Comparison of ENCODE assay signal across 8 cellular contexts in genomic region chr10:3776796-3777571, GRCh38. TPM values are rescaled to one million over a fixed set of nuclear protein-coding genes. Genes with fewer than 3 reads are reported as not detected.
DNase-seq lines count a peak whose midpoint lies in the region; ATAC-seq, FAIRE-seq and TF ChIP-seq lines count a peak whose summit lies in the region.

No MANE protein-coding gene starts in this region.

- peaks cover 31% of the 10 kb centered on the region for H3K79me2 ChIP-seq in keratinocyte (ENCODE audit: control insufficient read depth, insufficient read depth, low read length)

- 28 to 36% (median 30%) methylated on average over 13 of the region's 13 CpGs for WGBS in stomach, 5 donors

- dilution Hi-C loops in keratinocyte (cut with MboI; ENCODE audit: extremely low pct_ligation_motif_present, low sequenced_read_pairs): no loop called here

- H3K9me1 ChIP-seq in keratinocyte (ENCODE audit: control insufficient read depth, extremely low read depth, insufficient read depth, low read length): no peaks in the 10 kb centered on the region

- no peak for TF ChIP-seq EP300 in stomach (IDR thresholded peaks at IDR 0.05)

- H2AFZ ChIP-seq in keratinocyte (ENCODE audit: control insufficient read depth, low read length): no peak overlapping the region

- H3K36me3 ChIP-seq in keratinocyte (ENCODE audit: control insufficient read depth in 2 of 2, extremely low read depth in 1 of 2, insufficient read depth in 2 of 2, low read length in 2 of 2) (peaks cover 34 to 41% of the 10 kb centered on the region in 2 experiments), stomach (peaks cover 57 to 73% (median 63%) of the 10 kb centered on the region in 4 donors)

- FAIRE-seq in RCC 7860 (lab: Jason Lieb, UNC): peak; percentile 87
- peak; percentile 52 for FAIRE-seq in keratinocyte (lab: Jason Lieb, UNC)

- H3K4me3 ChIP-seq in astrocyte of the cerebellum (ENCODE audit: low read depth, low read length) (no peak overlapping the region), keratinocyte (ENCODE audit: control insufficient read depth in 2 of 3, extremely low read depth in 1 of 3, insufficient read depth in 2 of 3, low read depth in 1 of 3, low read length in 3 of 3) (no peak overlapping the region), stomach (peak overlapping the region in 2 of 4 donors; percentile 21 to 69)

- in situ Hi-C loops in astrocyte of the cerebellum (cut with HindIII; ENCODE audit: low sequenced_read_pairs): loop anchor here (25.0 kb wide), 1 partner anchor 985 kb away; no protein-coding TSS in a partner anchor

- ATAC-seq in GM21515 (IDR thresholded peaks at IDR 0.05; ENCODE audit: unreplicated experiment): no peak

- H3K27ac ChIP-seq in keratinocyte (ENCODE audit: control insufficient read depth, insufficient read depth, low read length) (peak overlapping the region; percentile 100), stomach (peak overlapping the region; percentile 75 to 100 (median 100))

- no peaks in the 10 kb centered on the region for H3K27me3 ChIP-seq in keratinocyte (ENCODE audit: control insufficient read depth, extremely low read depth, insufficient read depth, low read length)
- no peaks in the 10 kb centered on the region for H3K27me3 ChIP-seq in stomach

- peak overlapping the region; percentile 51 for H3K9ac ChIP-seq in keratinocyte (ENCODE audit: control insufficient read depth, extremely low read depth, insufficient read depth, low read length)

- H3K9me3 ChIP-seq in keratinocyte (ENCODE audit: control insufficient read depth, low read depth, low read length): no peaks in the 10 kb centered on the region
- H3K9me3 ChIP-seq in stomach: no peaks in the 10 kb centered on the region

- H3K4me1 ChIP-seq in keratinocyte (ENCODE audit: control insufficient read depth, extremely low read depth, insufficient read depth, low read length) (peaks cover 63% of the 10 kb centered on the region), stomach (peaks cover 53 to 82% (median 67%) of the 10 kb centered on the region in 4 donors)

- intact Hi-C loops in stomach (cut with DNase I; ENCODE audit: low total_unique reads): loop anchor here (10.0 kb wide), 1 partner anchor 542 kb away; no protein-coding TSS in a partner anchor

- peak overlapping the region; percentile 41 for H3K4me2 ChIP-seq in keratinocyte (ENCODE audit: control insufficient read depth, extremely low read depth, insufficient read depth, low read depth, low read length)

- no peak for TF ChIP-seq POLR2A in stomach (IDR thresholded peaks at IDR 0.05)

- peaks cover 32% of the 10 kb centered on the region for H4K20me1 ChIP-seq in keratinocyte (ENCODE audit: control insufficient read depth, extremely low read depth, insufficient read depth, low read length)

- no peak for TF ChIP-seq CTCF in astrocyte of the cerebellum (IDR thresholded peaks at IDR 0.05; ENCODE audit: low read depth, low read length, missing control alignments)
- no peak for TF ChIP-seq CTCF in keratinocyte (optimal IDR thresholded peaks at IDR 0.05 in 1 of 3, IDR thresholded peaks at IDR 0.05 in 1 of 3, conservative IDR thresholded peaks at IDR 0.05 in 1 of 3; ENCODE audit: extremely low read depth in 1 of 3, insufficient read depth in 2 of 3, low read length in 3 of 3)
- TF ChIP-seq CTCF in stomach (IDR thresholded peaks at IDR 0.05): no peak

- DNase-seq in EL (peak; percentile 91), RCC 7860 (ENCODE audit: low spot score) (peak; percentile 91), astrocyte of the cerebellum (ENCODE audit: low read depth) (peak; percentile 78), keratinocyte (ENCODE audit: low read depth, low spot score) (no peak), stomach (peak; percentile 71), NCI-H446 treated with DMSO at 0.1 percent for 48 hours (lab: John Stamatoyannopoulos, UW) (no peak), NCI-H1105 (lab: John Stamatoyannopoulos, UW) (no peak)

RNA-seq across cellular contexts. Expression of gene KLF6, which starts 8.0 kb away (rescaled TPM):
- 174 to 250 TPM (median 213 TPM) in 3 replicates for polyA plus RNA-seq in keratinocyte
- 159 TPM for polyA plus RNA-seq in keratinocyte (2011; ENCODE audit: low read depth)
- 111 and 137 TPM in 2 replicates for polyA plus RNA-seq in keratinocyte (2011; cell fraction: cytosol; rRNA removed)
- polyA plus RNA-seq in keratinocyte (2011; cell fraction: nucleus; rRNA removed): 564 and 626 TPM in 2 replicates
- 148 and 270 TPM in 2 replicates for polyA plus RNA-seq in keratinocyte (2012; ENCODE audit: low replicate concordance)
- polyA minus RNA-seq in keratinocyte: 425 to 516 TPM (median 456 TPM) in 3 replicates
- 131 TPM for polyA minus RNA-seq in keratinocyte (2011; cell fraction: cytosol; rRNA and poly(A)+ RNA removed)
- 587 and 853 TPM in 2 replicates for polyA minus RNA-seq in keratinocyte (2011; cell fraction: nucleus; rRNA and poly(A)+ RNA removed)
- 100 to 1,000 TPM in 4 of 5 donors, 10 to 100 TPM in 1; 78.2 to 187 (median 119) TPM for total RNA-seq in stomach
- polyA plus RNA-seq in stomach: 10 to 100 TPM; 25.9 to 57.0 (median 31.4) TPM

Comparison
In these comparisons a context has a peak if more than half of its experiments do, and no peak if none do; other contexts are left out.
1. DNase-seq: peak in EL (single experiment), RCC 7860 (single experiment), astrocyte of the cerebellum (single experiment) and stomach (single experiment); none in keratinocyte (single experiment), NCI-H446 treated with DMSO at 0.1 percent for 48 hours (single experiment) and NCI-H1105 (single experiment).